Comparison of ENCODE assay signal across 10 cellular contexts in the genomic region with DNA sequence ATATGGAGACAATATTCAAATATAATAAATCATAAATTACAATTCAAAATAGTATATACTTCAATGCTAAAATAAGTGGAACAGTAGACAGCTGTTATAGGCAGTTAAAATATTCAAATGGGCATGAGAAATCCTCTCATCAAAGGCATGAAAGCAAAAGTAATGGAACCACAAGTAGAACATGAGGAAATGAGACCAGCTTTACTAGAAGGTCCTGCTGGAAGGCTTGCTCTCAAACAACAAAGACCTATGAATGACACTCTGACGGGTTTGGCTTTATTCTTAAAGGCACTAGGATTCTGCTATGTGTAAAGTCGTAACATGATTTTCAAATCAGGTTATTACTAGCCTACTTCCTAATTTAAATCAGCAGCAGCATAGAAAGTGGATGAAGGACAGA.
DNase-seq lines count a peak whose midpoint lies in the region; ATAC-seq lines count a peak whose summit lies in the region.
"Had no signal": no experiment of that assay in that cellular context is flagged by ENCODE, and none has a peak within 500 bp of the region (broad histone marks: within the 10 kb centered on the region; RNA-seq: fewer than 3 reads in every experiment).

No MANE protein-coding gene starts in this region.

- DNase-seq in T-helper 17 cell = no peak
- DNase-seq in SHP77 (lab: John Stamatoyannopoulos, UW) = no peak
- no peak for DNase-seq in stimulated activated CD4-positive, alpha-beta T cell treated with anti-CD3 and anti-CD28 coated beads, Interleukin-12 subunit alpha, Interleukin-12 subunit beta, amount 100 ng/mL, for 4 hours
- no peak for DNase-seq in inferior parietal cortex (ENCODE audit: extremely low spot score)
- DNase-seq: activated naive CD4-positive, alpha-beta T cell treated with anti-CD3 and anti-CD28 coated beads, Interleukin-2, amount 50 U/mL, for 16 hours; stomach had no signal

- peaks cover 14% of the 10 kb centered on the region for H3K4me1 Mint-ChIP-seq in T-helper 17 cell

- peak overlapping the region; percentile 32 for H3K27ac Mint-ChIP-seq in T-helper 17 cell

- no peak overlapping the region for H3K4me3 Mint-ChIP-seq in T-helper 17 cell

- ATAC-seq in GM18499 (IDR thresholded peaks at IDR 0.05; ENCODE audit: insufficient read depth, unreplicated experiment) (peak; percentile 43), GM19397 (IDR thresholded peaks at IDR 0.05; ENCODE audit: unreplicated experiment) (peak; percentile 69), HG02943 (IDR thresholded peaks at IDR 0.05; ENCODE audit: low read depth, unreplicated experiment) (peak; percentile 61), T-helper 17 cell (no peak), HG03095 (IDR thresholded peaks at IDR 0.05; ENCODE audit: unreplicated experiment) (no peak)

- no peaks in the 10 kb centered on the region for H3K9me3 ChIP-seq in T-helper 17 cell (ENCODE audit: control insufficient read depth, low read length, poor library complexity, severe bottlenecking)
- H3K9me3 ChIP-seq: stomach had no signal

- peaks cover 15% of the 10 kb centered on the region for H3K36me3 Mint-ChIP-seq in T-helper 17 cell (ENCODE audit: low read depth)

- H3K27me3 Mint-ChIP-seq in T-helper 17 cell = no peaks in the 10 kb centered on the region

Comparison
In these comparisons a context has a peak if more than half of its experiments do, and no peak if none do; other contexts are left out.
1. ATAC-seq: peak in GM18499 (single experiment), GM19397 (single experiment) and HG02943 (single experiment); none in T-helper 17 cell (single experiment) and HG03095 (single experiment).